Comparison of ENCODE assay signal across 20 cellular contexts in genomic region chr20:59708326-59708725, GRCh38.
DNase-seq lines count a peak whose midpoint lies in the region; ATAC-seq, FAIRE-seq and TF ChIP-seq lines count a peak whose summit lies in the region.
"Had no signal": no experiment of that assay in that cellular context is flagged by ENCODE, and none has a peak within 500 bp of the region (broad histone marks: within the 10 kb centered on the region; RNA-seq: fewer than 3 reads in every experiment).

No MANE protein-coding gene starts in this region.

- no peak overlapping the region for H3K27ac ChIP-seq in HEK293 (ENCODE audit: extremely low read depth, low read depth, low read length)
- no peak overlapping the region for H3K27ac ChIP-seq in foreskin keratinocyte

- peak; percentile 5 for FAIRE-seq in urothelium cell line (lab: Jason Lieb, UNC)
- FAIRE-seq: D721Med, GM12892, H54, K562 had no signal

- CTCF ChIA-PET in HEK293 (lab: Yijun Ruan, JAX) = no interaction called here

- H3K36me3 ChIP-seq in HEK293 (ENCODE audit: control insufficient read depth in 2 of 2, insufficient read depth in 1 of 2, low read length in 2 of 2) = no peaks in the 10 kb centered on the region

- H3K4me1 ChIP-seq in HEK293 (ENCODE audit: control insufficient read depth, insufficient read depth, low read length) (no peaks in the 10 kb centered on the region), foreskin keratinocyte (no peaks in the 10 kb centered on the region)
- H3K4me1 ChIP-seq: Caco-2 had no signal

- H3K27me3 ChIP-seq in foreskin keratinocyte = no peaks in the 10 kb centered on the region
- H3K27me3 ChIP-seq: BLaER1 treated with 17β-estradiol and CSF1 and Interleukin-3, amounts not matched to agents 10 nM and 100 nM had no signal

- H3K4me3 ChIP-seq in HEK293 (ENCODE audit: low read depth, low read length) = no peak overlapping the region
- H3K4me3 ChIP-seq: BLaER1 treated with 17β-estradiol and CSF1 and Interleukin-3, amounts not matched to agents 10 nM and 100 nM; GM23338; K562 had no signal

- TF ChIP-seq CTCF in HEK293 (tag by site-specific recombination; IDR thresholded peaks at IDR 0.05) (no peak), foreskin keratinocyte (conservative IDR thresholded peaks at IDR 0.05) (no peak)

- POLR2A ChIA-PET in HEK293 (lab: Yijun Ruan, JAX) = no interaction called here

- peak; percentile 35 for ATAC-seq in foreskin keratinocyte
- ATAC-seq in GM18502 (IDR thresholded peaks at IDR 0.05; ENCODE audit: poor library complexity, unreplicated experiment) = no peak
- ATAC-seq: GM23338, K562 had no signal

- H3K9me3 ChIP-seq in HEK293 (ENCODE audit: control insufficient read depth, insufficient read depth, low read depth, low read length) = no peaks in the 10 kb centered on the region

- DNase-seq in RPMI7951 (ENCODE audit: low read depth) = peak; percentile 8
- DNase-seq in foreskin keratinocyte = peak; percentile 6 to 14
- no peak for DNase-seq in urothelium cell line (ENCODE audit: low spot score)
- DNase-seq in CD1c-positive myeloid dendritic cell (ENCODE audit: extremely low spot score) = no peak
- no peak for DNase-seq in amygdala (lab: John Stamatoyannopoulos, UW)
- DNase-seq: Caco-2; CD4-positive, CD25-positive, alpha-beta regulatory T cell; CD8-positive, alpha-beta memory T cell; GDM1; HCEC 1CT; HFFc6; IMR-90 had no signal

TF ChIP-seq in HEK293, 187 proteins besides CTCF, POLR2A, EP300 and RAD21:
- TF ChIP-seq SCRT2 (tag by site-specific recombination; IDR thresholded peaks at IDR 0.05) (peak; percentile 55), ZIC2 (tag by site-specific recombination; IDR thresholded peaks at IDR 0.05) (no peak)

Comparison
In these comparisons a context has a peak if more than half of its experiments do, and no peak if none do; other contexts are left out.
1. DNase-seq: peak in RPMI7951 (single experiment) and foreskin keratinocyte (2 of 2); none in urothelium cell line (single experiment), CD1c-positive myeloid dendritic cell (single experiment) and amygdala (0 of 56).